12 cellular contexts compared by ENCODE assay signal in the genomic region with DNA sequence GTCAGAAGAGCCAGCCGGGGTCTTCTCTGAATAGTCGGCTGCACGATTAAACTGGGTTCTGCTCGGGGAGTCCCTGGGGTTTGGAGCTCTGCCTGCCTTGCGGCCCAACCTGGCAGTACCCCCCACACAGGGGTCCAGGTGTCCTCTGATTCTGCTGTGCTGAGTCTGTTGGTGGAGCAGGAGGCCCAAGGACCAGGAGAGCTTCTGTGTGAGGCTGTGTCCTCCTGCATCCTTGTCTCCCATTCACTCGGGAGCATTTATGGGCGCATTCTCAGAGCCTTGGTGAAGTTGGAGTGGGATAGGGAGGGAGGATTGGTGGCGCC. TPM values are rescaled to one million over a fixed set of nuclear protein-coding genes. Genes with fewer than 3 reads are reported as not detected.
DNase-seq lines count a peak whose midpoint lies in the region; ATAC-seq and TF ChIP-seq lines count a peak whose summit lies in the region.
"Had no signal": no experiment of that assay in that cellular context is flagged by ENCODE, and none has a peak within 500 bp of the region (broad histone marks: within the 10 kb centered on the region; RNA-seq: fewer than 3 reads in every experiment).

No MANE protein-coding gene starts in this region.

- H3K4me1 Mint-ChIP-seq in CD8-positive, alpha-beta memory T cell = peaks cover 22 to 51% (median 24%) of the 10 kb centered on the region in 3 donors
- peaks cover 42% of the 10 kb centered on the region for H3K4me1 Mint-ChIP-seq in dendritic cell treated with granulocyte-macrophage colony-stimulating factor and Interleukin-4, amounts not matched to agents 40 ng/mL and 50 ng/mL, for 4 days (ENCODE audit: low read depth)

- peaks cover 0 to 7% of the 10 kb centered on the region in 2 donors for H3K27me3 Mint-ChIP-seq in CD8-positive, alpha-beta memory T cell
- H3K27me3 Mint-ChIP-seq in dendritic cell treated with granulocyte-macrophage colony-stimulating factor and Interleukin-4, amounts not matched to agents 40 ng/mL and 50 ng/mL, for 4 days = peaks cover under 1% of the 10 kb centered on the region

- H3K4me1 ChIP-seq in CD8-positive, alpha-beta memory T cell (ENCODE audit: insufficient read depth, low read length) = peaks cover 53% of the 10 kb centered on the region

- POLR2A ChIA-PET in CD8-positive, alpha-beta memory T cell (lab: Charles Lee) = no interaction called here

- H3K27ac Mint-ChIP-seq in CD8-positive, alpha-beta memory T cell = peak overlapping the region in 4 of 8 donors; percentile 18 to 90 (median 78)
- peak overlapping the region; percentile 5 for H3K27ac Mint-ChIP-seq in dendritic cell treated with granulocyte-macrophage colony-stimulating factor and Interleukin-4, amounts not matched to agents 40 ng/mL and 50 ng/mL, for 4 days
- H3K27ac Mint-ChIP-seq: GM23338 had no signal

- peak overlapping the region in 6 of 7 donors; percentile 71 to 83 (median 75) for H3K4me3 Mint-ChIP-seq in CD8-positive, alpha-beta memory T cell
- H3K4me3 Mint-ChIP-seq in dendritic cell treated with granulocyte-macrophage colony-stimulating factor and Interleukin-4, amounts not matched to agents 40 ng/mL and 50 ng/mL, for 4 days = no peak overlapping the region
- H3K4me3 Mint-ChIP-seq: GM23338 had no signal

- H3K27ac ChIP-seq in CD8-positive, alpha-beta memory T cell (ENCODE audit: low read depth, low read length) = peak overlapping the region; percentile 6

- peak overlapping the region; percentile 55 for H3K4me3 ChIP-seq in CD8-positive, alpha-beta memory T cell (ENCODE audit: low read length)
- H3K4me3 ChIP-seq: GM23338 had no signal

- ATAC-seq in GM19452 (IDR thresholded peaks at IDR 0.05; ENCODE audit: unreplicated experiment) (peak; percentile 5), HG03521 (IDR thresholded peaks at IDR 0.05; ENCODE audit: unreplicated experiment) (peak; percentile 20), HG03039 (IDR thresholded peaks at IDR 0.05; ENCODE audit: unreplicated experiment) (no peak), GM21576 (IDR thresholded peaks at IDR 0.05; ENCODE audit: unreplicated experiment) (no peak)
- ATAC-seq: PC-3 had no signal

- no peak for TF ChIP-seq CTCF in GM10266 (IDR thresholded peaks at IDR 0.05; ENCODE audit: control insufficient read depth, insufficient read depth, low read depth, missing control alignments)

- H3K36me3 Mint-ChIP-seq in CD8-positive, alpha-beta memory T cell = peaks cover 0 to 3% (median 0%) of the 10 kb centered on the region in 3 donors
- H3K36me3 Mint-ChIP-seq in dendritic cell treated with granulocyte-macrophage colony-stimulating factor and Interleukin-4, amounts not matched to agents 40 ng/mL and 50 ng/mL, for 4 days (ENCODE audit: low read depth) = no peaks in the 10 kb centered on the region

- H3K9me3 Mint-ChIP-seq in CD8-positive, alpha-beta memory T cell = no peaks in the 10 kb centered on the region
- H3K9me3 Mint-ChIP-seq in dendritic cell treated with granulocyte-macrophage colony-stimulating factor and Interleukin-4, amounts not matched to agents 40 ng/mL and 50 ng/mL, for 4 days = no peaks in the 10 kb centered on the region
- H3K9me3 Mint-ChIP-seq: GM23338 had no signal

- DNase-seq in CD8-positive, alpha-beta memory T cell = no peak
- no peak for DNase-seq in GM10266 (ENCODE audit: extremely low spot score)
- no peak for DNase-seq in G401 (ENCODE audit: low spot score)
- DNase-seq: left ventricle myocardium superior, NCI-H1930, PC-3 had no signal

- H3K27me3 ChIP-seq in CD8-positive, alpha-beta memory T cell (ENCODE audit: insufficient read depth, low read length, poor library complexity, severe bottlenecking) = no peaks in the 10 kb centered on the region

- in situ Hi-C loops in G401 (cut with HindIII; ENCODE audit: low sequenced_read_pairs) = no loop called here

- no peaks in the 10 kb centered on the region for H3K9me3 ChIP-seq in CD8-positive, alpha-beta memory T cell (ENCODE audit: low read length)

- intact Hi-C loops in dendritic cell treated with granulocyte-macrophage colony-stimulating factor and Interleukin-4, amounts not matched to agents 40 ng/mL and 50 ng/mL, for 4 days (cut with micrococcal nuclease) = no loop called here

- CTCF ChIA-PET in CD8-positive, alpha-beta memory T cell (lab: Charles Lee) = interaction anchor here (0.9 to 2.1 kb wide), 6 partner anchors 9 to 105 kb away, joined by 3 to 15 read pairs (median 4); no protein-coding TSS in a partner anchor

- no peaks in the 10 kb centered on the region for H3K36me3 ChIP-seq in CD8-positive, alpha-beta memory T cell (ENCODE audit: insufficient read depth, low read length)

RNA-seq across cellular contexts. Expression of a gene that starts 14.2 kb away (rescaled TPM):
- total RNA-seq in CD8-positive, alpha-beta memory T cell = 1 to 10 TPM; 4.8 to 6.1 TPM
- 1.1 TPM for polyA plus RNA-seq in CD8-positive, alpha-beta memory T cell
- total RNA-seq in G401 (2014; rRNA removed; shearing (Covaris generic)) = 22.8 and 44.3 TPM in 2 replicates

Comparison
In these comparisons a context has a peak if more than half of its experiments do, and no peak if none do; other contexts are left out.
1. ATAC-seq: peak in GM19452 (single experiment) and HG03521 (single experiment); none in HG03039 (single experiment) and GM21576 (single experiment).